ENCODE assay signal across 8 cellular contexts in genomic region chr19:50922316-50922853, GRCh38. TPM values are rescaled to one million over a fixed set of nuclear protein-coding genes. Genes with fewer than 3 reads are reported as not detected.
DNase-seq lines count a peak whose midpoint lies in the region; ATAC-seq, FAIRE-seq and TF ChIP-seq lines count a peak whose summit lies in the region.

No MANE protein-coding gene starts in this region.

- in situ Hi-C loops in transverse colon (cut with MboI; ENCODE audit: low pct_ligation_motif_present in 1 of 4, low pct_unique_long_range_greater_than_20kb in 1 of 4, low sequenced_read_pairs in 3 of 4) = no loop called here

- peak; percentile 66 for ATAC-seq in GM19463 (IDR thresholded peaks at IDR 0.05; ENCODE audit: unreplicated experiment)
- peak; percentile 99 to 100 (median 100) for ATAC-seq in pancreas

- H3K4me1 ChIP-seq in BLaER1 (peaks cover 12% of the 10 kb centered on the region), pancreas (no peaks in the 10 kb centered on the region), transverse colon (peaks cover 0 to 7% (median 0%) of the 10 kb centered on the region in 4 donors)

- H4K20me1 ChIP-seq in BLaER1 = no peaks in the 10 kb centered on the region

- H3K36me3 ChIP-seq in BLaER1 = no peaks in the 10 kb centered on the region
- H3K36me3 ChIP-seq in SK-N-MC (ENCODE audit: insufficient read depth, low read length) = no peaks in the 10 kb centered on the region
- H3K36me3 ChIP-seq in pancreas = no peaks in the 10 kb centered on the region
- no peaks in the 10 kb centered on the region for H3K36me3 ChIP-seq in transverse colon

- no peaks in the 10 kb centered on the region for H3K9me3 ChIP-seq in BLaER1
- no peaks in the 10 kb centered on the region for H3K9me3 ChIP-seq in SK-N-MC (ENCODE audit: low read depth, low read length)
- H3K9me3 ChIP-seq in pancreas = no peaks in the 10 kb centered on the region
- H3K9me3 ChIP-seq in transverse colon = no peaks in the 10 kb centered on the region

- WGBS in pancreas, 2 donors = 26% methylated on average over 21 of the region's 21 CpGs
- WGBS in transverse colon (ENCODE audit: low coverage in 1 of 2), 2 donors = 31% methylated on average over 21 of the region's 21 CpGs; no CpG with 5 or more reads in 1 of the 2 donors

- H3K27me3 ChIP-seq in BLaER1 (no peaks in the 10 kb centered on the region), pancreas (peaks cover 0 to 26% (median 2%) of the 10 kb centered on the region in 4 donors), transverse colon (peaks cover 35% of the 10 kb centered on the region)

- H3K27ac ChIP-seq in BLaER1 (no peak overlapping the region), SK-N-MC (no peak overlapping the region), pancreas (no peak overlapping the region), transverse colon (no peak overlapping the region)

- peak overlapping the region; percentile 86 for H3K4me2 ChIP-seq in BLaER1

- H3K9ac ChIP-seq in BLaER1 (no peak overlapping the region), SK-N-MC (ENCODE audit: insufficient read length) (no peak overlapping the region)

- intact Hi-C loops in pancreas (cut with DNase I) = no loop called here
- intact Hi-C loops in transverse colon (cut with DNase I; ENCODE audit: low total_unique reads) = no loop called here

- FAIRE-seq in pancreas (lab: Jason Lieb, UNC) = no peak

- TF ChIP-seq EP300 in transverse colon (IDR thresholded peaks at IDR 0.05; ENCODE audit: low read depth) = no peak

- DNase-seq in NCI-H1048 (lab: John Stamatoyannopoulos, UW) (peak; percentile 61), SK-N-MC (ENCODE audit: low read depth, low spot score) (peak; percentile 52), glomerular visceral epithelial cell (ENCODE audit: extremely low spot score) (peak; percentile 86), pancreas (peak; percentile 65 to 89 (median 79)), transverse colon (peak; percentile 80)
- peak; percentile 74 for DNase-seq in activated naive CD4-positive, alpha-beta T cell treated with Interleukin-2 at 50 U/mL for 16 hours

- peak; percentile 84 to 94 (median 90) for TF ChIP-seq CTCF in pancreas (IDR thresholded peaks at IDR 0.05)
- peak; percentile 72 to 87 (median 82) for TF ChIP-seq CTCF in transverse colon (IDR thresholded peaks at IDR 0.05)

- no peak for TF ChIP-seq POLR2A in transverse colon (IDR thresholded peaks at IDR 0.05)

- H3K4me3 ChIP-seq in BLaER1 = no peak overlapping the region
- peak overlapping the region; percentile 69 for H3K4me3 ChIP-seq in SK-N-MC
- no peak overlapping the region for H3K4me3 ChIP-seq in pancreas
- no peak overlapping the region for H3K4me3 ChIP-seq in transverse colon

RNA-seq across cellular contexts. Expression of gene KLK4, which starts 11.2 kb away (rescaled TPM):
- under 1 TPM in 1 of 6 donors, not detected in 5; 0.41 TPM for total RNA-seq in pancreas
- not detected for polyA plus RNA-seq in pancreas
- 1 to 10 TPM in 1 of 4 donors, not detected in 3; 3.0 TPM for total RNA-seq in transverse colon

RNA-seq across cellular contexts. Expression of gene KLK5, which starts 30.5 kb away (rescaled TPM):
- total RNA-seq in pancreas = not detected
- polyA plus RNA-seq in pancreas = under 1 TPM in 1 of 2 donors, not detected in 1; 0.11 TPM
- total RNA-seq in transverse colon = not detected

RNA-seq across cellular contexts. Expression of gene KLK6, which starts 47.0 kb away (rescaled TPM):
- not detected for total RNA-seq in pancreas
- polyA plus RNA-seq in pancreas = not detected
- total RNA-seq in transverse colon = not detected

RNA-seq across cellular contexts. Expression of gene KLK2, which starts 49.1 kb away (rescaled TPM):
- total RNA-seq in pancreas = not detected
- polyA plus RNA-seq in pancreas = under 1 TPM; 0.09 to 0.27 TPM
- 1 to 10 TPM in 1 of 4 donors, not detected in 3; 3.8 TPM for total RNA-seq in transverse colon
